Comparison of ENCODE assay signal across 8 cellular contexts in the genomic region with DNA sequence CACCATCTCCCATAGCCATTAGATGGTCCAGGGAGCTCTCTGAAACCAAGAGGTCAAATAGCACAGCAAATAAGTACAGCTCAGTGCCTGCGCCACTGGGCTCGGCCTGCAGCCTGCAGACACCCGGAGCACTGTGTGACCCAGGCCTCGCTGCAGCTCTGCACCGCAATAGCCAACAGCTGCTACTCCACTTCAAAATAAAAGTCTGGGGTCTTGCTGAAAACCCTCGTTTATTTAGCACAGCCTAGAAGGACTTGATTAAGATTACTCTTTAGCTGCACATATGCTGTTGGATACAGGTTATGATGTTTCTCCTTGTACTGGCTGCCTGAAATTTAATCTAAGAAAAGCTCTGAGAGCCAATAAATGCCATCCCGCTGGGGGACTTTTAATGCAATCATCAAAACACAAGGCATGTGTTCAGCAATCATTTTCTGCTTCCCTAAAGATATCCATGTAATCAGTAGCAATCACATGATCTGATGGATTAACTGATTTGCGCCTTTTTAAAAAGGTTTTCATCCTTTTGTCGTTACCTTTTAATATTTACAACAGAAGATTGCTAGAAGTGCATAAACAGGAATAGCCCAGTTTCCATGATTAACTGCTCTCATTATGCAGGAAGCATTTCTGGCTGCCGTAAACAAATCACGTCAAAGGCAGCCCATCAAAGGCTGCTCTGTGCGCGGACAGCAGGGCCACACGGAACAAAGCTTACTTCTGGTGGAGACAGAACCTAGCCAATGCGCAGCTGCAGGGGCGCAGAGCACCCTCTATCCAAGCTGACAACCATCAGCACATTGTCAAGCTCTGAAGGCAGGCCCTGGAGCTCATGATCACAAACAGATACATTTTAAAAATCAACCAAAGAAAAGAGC. TPM values are rescaled to one million over a fixed set of nuclear protein-coding genes. Genes with fewer than 3 reads are reported as not detected.
DNase-seq lines count a peak whose midpoint lies in the region; ATAC-seq and TF ChIP-seq lines count a peak whose summit lies in the region.

No MANE protein-coding gene starts in this region.

- peak overlapping the region in 6 of 8 donors; percentile 4 to 69 (median 45) for H3K27ac Mint-ChIP-seq in CD8-positive, alpha-beta memory T cell
- no peak overlapping the region for H3K27ac Mint-ChIP-seq in activated naive CD8-positive, alpha-beta T cell
- H3K27ac Mint-ChIP-seq in nephron, result peak overlapping the region; percentile 85 to 94 (median 93)
- H3K27ac Mint-ChIP-seq in activated CD4-positive, alpha-beta memory T cell treated with anti-CD3 and anti-CD28 coated beads for 36 hours, result no peak overlapping the region

- H3K36me3 ChIP-seq in CD8-positive, alpha-beta memory T cell (ENCODE audit: insufficient read depth, low read length), result no peaks in the 10 kb centered on the region

- peaks cover 32 to 39% (median 36%) of the 10 kb centered on the region in 3 donors for H3K4me1 Mint-ChIP-seq in CD8-positive, alpha-beta memory T cell
- H3K4me1 Mint-ChIP-seq in activated naive CD8-positive, alpha-beta T cell (ENCODE audit: low read depth), result peaks cover 38% of the 10 kb centered on the region
- peaks cover 37% of the 10 kb centered on the region for H3K4me1 Mint-ChIP-seq in nephron
- H3K4me1 Mint-ChIP-seq in activated CD4-positive, alpha-beta memory T cell treated with anti-CD3 and anti-CD28 coated beads for 36 hours (ENCODE audit: low read depth), result peaks cover 12% of the 10 kb centered on the region

- CTCF ChIA-PET in CD8-positive, alpha-beta memory T cell (lab: Charles Lee), result interaction anchor here (1.0 kb wide), 1 partner anchor 57 kb away, joined by 3 read pairs; no protein-coding TSS in a partner anchor
- CTCF ChIA-PET in activated CD4-positive, alpha-beta memory T cell treated with anti-CD3 and anti-CD28 coated beads for 36 hours (lab: Charles Lee), result interaction anchor here (0.5 to 1.2 kb wide), 2 partner anchors 9 to 14 kb away, joined by 3 read pairs; no protein-coding TSS in a partner anchor

- TF ChIP-seq CTCF in nephron (IDR thresholded peaks at IDR 0.05; ENCODE audit: unreplicated experiment in 3 of 3), result no peak

- peak overlapping the region; percentile 35 for H3K4me3 ChIP-seq in CD8-positive, alpha-beta memory T cell (ENCODE audit: low read length)

- H3K27ac ChIP-seq in CD8-positive, alpha-beta memory T cell (ENCODE audit: low read depth, low read length), result peak overlapping the region; percentile 11

- TF ChIP-seq POLR2A in GM19099 (IDR thresholded peaks at IDR 0.05; ENCODE audit: extremely low read depth, insufficient read length, low read depth), result peak; percentile 37

- H3K4me1 ChIP-seq in CD8-positive, alpha-beta memory T cell (ENCODE audit: insufficient read depth, low read length), result peaks cover 10% of the 10 kb centered on the region

- H3K4me3 Mint-ChIP-seq in CD8-positive, alpha-beta memory T cell, result peak overlapping the region; percentile 53 to 82 (median 71)
- peak overlapping the region; percentile 73 for H3K4me3 Mint-ChIP-seq in activated naive CD8-positive, alpha-beta T cell
- peak overlapping the region; percentile 82 to 92 (median 91) for H3K4me3 Mint-ChIP-seq in nephron
- H3K4me3 Mint-ChIP-seq in activated CD4-positive, alpha-beta memory T cell treated with anti-CD3 and anti-CD28 coated beads for 36 hours, result no peak overlapping the region

- no peaks in the 10 kb centered on the region for H3K9me3 ChIP-seq in CD8-positive, alpha-beta memory T cell (ENCODE audit: low read length)

- H3K9me3 Mint-ChIP-seq in CD8-positive, alpha-beta memory T cell, result no peaks in the 10 kb centered on the region
- no peaks in the 10 kb centered on the region for H3K9me3 Mint-ChIP-seq in activated naive CD8-positive, alpha-beta T cell (ENCODE audit: low read depth)
- no peaks in the 10 kb centered on the region for H3K9me3 Mint-ChIP-seq in nephron
- no peaks in the 10 kb centered on the region for H3K9me3 Mint-ChIP-seq in activated CD4-positive, alpha-beta memory T cell treated with anti-CD3 and anti-CD28 coated beads for 36 hours

- peaks cover 0 to 10% (median 6%) of the 10 kb centered on the region in 3 donors for H3K36me3 Mint-ChIP-seq in CD8-positive, alpha-beta memory T cell
- peaks cover 7% of the 10 kb centered on the region for H3K36me3 Mint-ChIP-seq in activated naive CD8-positive, alpha-beta T cell
- no peaks in the 10 kb centered on the region for H3K36me3 Mint-ChIP-seq in nephron (ENCODE audit: low read depth)
- peaks cover 10% of the 10 kb centered on the region for H3K36me3 Mint-ChIP-seq in activated CD4-positive, alpha-beta memory T cell treated with anti-CD3 and anti-CD28 coated beads for 36 hours

- POLR2A ChIA-PET in CD8-positive, alpha-beta memory T cell (lab: Charles Lee), result interaction anchor here (1.6 kb wide), 1 partner anchor 58 kb away, joined by 3 read pairs; no protein-coding TSS in a partner anchor
- POLR2A ChIA-PET in activated CD4-positive, alpha-beta memory T cell treated with anti-CD3 and anti-CD28 coated beads for 36 hours (lab: Charles Lee), result interaction anchor here (0.7 kb wide), 1 partner anchor 218 kb away, joined by 3 read pairs; no protein-coding TSS in a partner anchor

- intact Hi-C loops in activated CD4-positive, alpha-beta memory T cell treated with anti-CD3 and anti-CD28 coated beads for 36 hours (cut with micrococcal nuclease), result no loop called here

- peak in 2 of 5 donors; percentile 34 to 47 for DNase-seq in CD8-positive, alpha-beta memory T cell
- DNase-seq in NCI-H2196 (lab: John Stamatoyannopoulos, UW; ENCODE audit: unreplicated experiment) (peak; percentile 44), germinal center (ENCODE audit: low spot score) (peak; percentile 77)
- DNase-seq in activated CD4-positive, alpha-beta memory T cell treated with anti-CD3 and anti-CD28 coated beads for 36 hours, result no peak

- peak; percentile 91 for ATAC-seq in HG03139 (IDR thresholded peaks at IDR 0.05; ENCODE audit: unreplicated experiment)

- H3K27me3 Mint-ChIP-seq in CD8-positive, alpha-beta memory T cell, result no peaks in the 10 kb centered on the region
- H3K27me3 Mint-ChIP-seq in activated naive CD8-positive, alpha-beta T cell, result no peaks in the 10 kb centered on the region
- no peaks in the 10 kb centered on the region for H3K27me3 Mint-ChIP-seq in nephron (ENCODE audit: low read depth)
- H3K27me3 Mint-ChIP-seq in activated CD4-positive, alpha-beta memory T cell treated with anti-CD3 and anti-CD28 coated beads for 36 hours, result no peaks in the 10 kb centered on the region

- no peaks in the 10 kb centered on the region for H3K27me3 ChIP-seq in CD8-positive, alpha-beta memory T cell (ENCODE audit: insufficient read depth, low read length, poor library complexity, severe bottlenecking)

RNA-seq across cellular contexts. Expression of gene CLASP2, which starts 58.8 kb away (rescaled TPM):
- total RNA-seq in CD8-positive, alpha-beta memory T cell, result 10 to 100 TPM; 47.0 to 53.8 TPM
- 13.7 TPM for polyA plus RNA-seq in CD8-positive, alpha-beta memory T cell
- 10 to 100 TPM; 41.8 to 46.6 TPM for total RNA-seq in activated CD4-positive, alpha-beta memory T cell treated with anti-CD3 and anti-CD28 coated beads for 36 hours

Comparison
In these comparisons a context has a peak if more than half of its experiments do, and no peak if none do; other contexts are left out.
1. H3K27ac Mint-ChIP-seq: peak in CD8-positive, alpha-beta memory T cell (6 of 8) and nephron (3 of 3); none in activated naive CD8-positive, alpha-beta T cell (single experiment) and activated CD4-positive, alpha-beta memory T cell treated with anti-CD3 and anti-CD28 coated beads for 36 hours (single experiment).